Comparison of ENCODE assay signal across 9 cellular contexts in the genomic region with DNA sequence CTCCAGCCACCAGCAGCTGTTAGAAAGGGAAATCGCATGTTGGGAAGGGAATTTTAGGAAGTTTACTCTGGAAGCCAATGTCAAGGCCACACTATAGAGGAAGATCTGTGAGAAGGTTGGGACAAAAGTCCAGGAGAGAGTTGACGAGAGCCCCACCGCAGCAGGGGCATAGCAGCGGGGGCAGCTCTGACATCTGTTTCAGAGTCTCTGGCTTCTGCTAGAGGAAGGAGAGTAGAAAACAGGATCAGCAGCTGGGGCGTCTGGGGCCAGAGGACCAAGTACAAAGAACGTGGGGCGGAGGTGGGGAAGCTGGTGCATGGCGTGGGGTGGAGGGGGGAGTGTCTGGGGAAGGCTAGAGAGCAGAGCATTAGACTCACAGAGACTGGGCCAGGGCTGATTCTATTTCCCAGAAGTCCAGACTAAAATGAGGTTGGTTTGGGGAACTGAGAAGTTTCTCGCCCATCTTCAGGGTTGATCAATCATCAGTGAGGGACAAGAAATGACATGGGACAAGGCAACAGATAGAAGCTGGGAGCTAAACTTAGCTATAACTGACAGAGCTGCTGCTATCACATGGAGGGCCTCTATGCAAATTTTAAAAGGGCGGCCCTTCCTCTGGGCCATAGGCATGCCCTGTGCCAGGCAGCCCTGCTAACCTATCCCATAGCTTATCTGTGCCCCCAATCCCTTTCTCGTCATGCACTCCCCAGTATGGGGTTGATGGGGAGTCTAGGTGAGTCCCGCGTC. TPM values are rescaled to one million over a fixed set of nuclear protein-coding genes. Genes with fewer than 3 reads are reported as not detected.
DNase-seq lines count a peak whose midpoint lies in the region; ATAC-seq, FAIRE-seq and TF ChIP-seq lines count a peak whose summit lies in the region.
"Had no signal": no experiment of that assay in that cellular context is flagged by ENCODE, and none has a peak within 500 bp of the region (broad histone marks: within the 10 kb centered on the region; RNA-seq: fewer than 3 reads in every experiment).

No MANE protein-coding gene starts in this region.

- no peaks in the 10 kb centered on the region for H3K27me3 Mint-ChIP-seq in naive thymus-derived CD4-positive, alpha-beta T cell

- H2AFZ ChIP-seq in Karpas-422 (ENCODE audit: low read length) (no peak overlapping the region), K562 (ENCODE audit: low read depth, low read length) (peak overlapping the region; percentile 96; the same call in 1 of the 2 replicates)

- no peak for TF ChIP-seq CTCF in K562 (IDR thresholded peaks at IDR 0.05 in 2 of 3, conservative IDR thresholded peaks at IDR 0.05 in 1 of 3; ENCODE audit: insufficient read depth in 2 of 3, low read depth in 1 of 3, low read length in 3 of 3)

- POLR2A ChIA-PET in K562 (lab: Yijun Ruan, JAX) = interaction anchor here (0.6 to 2.2 kb wide), 4 partner anchors 9 to 58 kb away, joined by 4 to 10 read pairs (median 4); no protein-coding TSS in a partner anchor
- POLR2A ChIA-PET in naive thymus-derived CD4-positive, alpha-beta T cell (lab: Charles Lee) = interaction anchor here (0.6 to 2.8 kb wide), 6 partner anchors 30 to 104 kb away, joined by 3 to 8 read pairs (median 4); a partner anchor contains a TSS

- H3K4me3 ChIP-seq in Karpas-422 (ENCODE audit: low read length) (peak overlapping the region; percentile 71), K562 (no peak overlapping the region; the same call in 1 of the 2 replicates)
- H3K4me3 ChIP-seq in naive thymus-derived CD4-positive, alpha-beta T cell (ENCODE audit: low read length) = no peak overlapping the region

- peak overlapping the region; percentile 98 for H3K27ac ChIP-seq in Karpas-422 (ENCODE audit: low read length)
- no peak overlapping the region for H3K27ac ChIP-seq in K562 (ENCODE audit: extremely low read depth, low read depth, low read length)
- H3K27ac ChIP-seq in naive thymus-derived CD4-positive, alpha-beta T cell (ENCODE audit: low read depth, low read length) = peak overlapping the region; percentile 99

- H3K9me1 ChIP-seq in K562 (ENCODE audit: control insufficient read depth, insufficient read depth, low read length) = peaks cover 5% of the 10 kb centered on the region

- 59% methylated on average over 12 of the region's 13 CpGs for WGBS in K562 (ENCODE audit: insufficient coverage, low coverage, missing lambda C conversion rate)

- H3K4me1 Mint-ChIP-seq in naive thymus-derived CD4-positive, alpha-beta T cell = peaks cover 15 to 21% (median 18%) of the 10 kb centered on the region in 7 donors

- in situ Hi-C loops in K562 (cut with MboI) = no loop called here

- intact Hi-C loops in K562 (cut with micrococcal nuclease) = no loop called here
- intact Hi-C loops in naive thymus-derived CD4-positive, alpha-beta T cell (cut with micrococcal nuclease) = loop anchor here (1.0 to 2.0 kb wide), 2 partner anchors 45 to 51 kb away; a partner anchor contains a TSS

- peak overlapping the region; percentile 72 to 97 (median 94) for H3K4me3 Mint-ChIP-seq in naive thymus-derived CD4-positive, alpha-beta T cell

- no peaks in the 10 kb centered on the region for H3K9me3 Mint-ChIP-seq in naive thymus-derived CD4-positive, alpha-beta T cell

- DNase-seq in DMS 273 (lab: John Stamatoyannopoulos, UW; ENCODE audit: unreplicated experiment) (peak; percentile 50), DMS 273 treated with DMSO at 0.1 percent for 48 hours (lab: John Stamatoyannopoulos, UW) (no peak), Karpas-422 (peak; percentile 96), K562 (ENCODE audit: extremely low read depth in 1 of 4, low spot score in 3 of 4) (peak in 2 of 4 experiments; percentile 10 to 17), NCI-H2107 treated with DMSO at 0.1 percent for 48 hours (lab: John Stamatoyannopoulos, UW; ENCODE audit: unreplicated experiment) (no peak)
- no peak for DNase-seq in naive thymus-derived CD4-positive, alpha-beta T cell
- no peak for DNase-seq in stimulated activated CD4-positive, alpha-beta T cell treated with anti-CD3 and anti-CD28 coated beads, Interleukin-4, amount 100 ng/mL, for 1 hour

- no peaks in the 10 kb centered on the region for H3K27me3 ChIP-seq in Karpas-422 (ENCODE audit: low read length)
- no peaks in the 10 kb centered on the region for H3K27me3 ChIP-seq in K562 (ENCODE audit: control insufficient read depth in 2 of 2, insufficient read depth in 2 of 2, low read length in 2 of 2)
- no peaks in the 10 kb centered on the region for H3K27me3 ChIP-seq in naive thymus-derived CD4-positive, alpha-beta T cell (ENCODE audit: control insufficient read depth in 2 of 2, insufficient read depth in 2 of 2, low read length in 2 of 2)

- no peak for TF ChIP-seq EP300 in K562 (IDR thresholded peaks at IDR 0.05; ENCODE audit: low read length)

- peak overlapping the region; percentile 74 to 99 (median 98) for H3K27ac Mint-ChIP-seq in naive thymus-derived CD4-positive, alpha-beta T cell

- H3K79me2 ChIP-seq in Karpas-422 (ENCODE audit: low read length) (peaks cover 10% of the 10 kb centered on the region), K562 (ENCODE audit: control insufficient read depth, insufficient read depth, low read length) (no peaks in the 10 kb centered on the region)

- H3K4me1 ChIP-seq in Karpas-422 (ENCODE audit: low read length) = peaks cover 23% of the 10 kb centered on the region
- peaks cover 9 to 15% of the 10 kb centered on the region in 2 experiments for H3K4me1 ChIP-seq in K562 (replicated peaks in 1 of 2; ENCODE audit: control insufficient read depth in 2 of 2, insufficient read depth in 2 of 2, low read length in 2 of 2)
- peaks cover 7 to 8% of the 10 kb centered on the region in 2 donors for H3K4me1 ChIP-seq in naive thymus-derived CD4-positive, alpha-beta T cell (ENCODE audit: control insufficient read depth in 2 of 2, insufficient read depth in 2 of 2, low read length in 2 of 2)

- CTCF ChIA-PET in K562 (lab: Yijun Ruan, JAX; ENCODE audit: low intra/inter-chr PET ratio) = no interaction called here
- CTCF ChIA-PET in naive thymus-derived CD4-positive, alpha-beta T cell (lab: Charles Lee) = interaction anchor here (0.6 to 1.2 kb wide), 5 partner anchors 21 to 102 kb away, joined by 3 read pairs; a partner anchor contains a TSS

- no peak for TF ChIP-seq POLR2A in K562 (conservative IDR thresholded peaks at IDR 0.05)

- H3K9me3 ChIP-seq in Karpas-422 (ENCODE audit: low read length) (no peaks in the 10 kb centered on the region), K562 (replicated peaks; ENCODE audit: control insufficient read depth, insufficient read depth, low read depth, low read length) (no peaks in the 10 kb centered on the region)
- no peaks in the 10 kb centered on the region for H3K9me3 ChIP-seq in naive thymus-derived CD4-positive, alpha-beta T cell (ENCODE audit: control insufficient read depth in 2 of 3, low read length in 3 of 3)

- FAIRE-seq in K562 (lab: Jason Lieb, UNC) = no peak
- FAIRE-seq: A204.1 had no signal

- TF ChIP-seq RAD21 in K562 (CRISPR knock-in tag; conservative IDR thresholded peaks at IDR 0.05 in 1 of 2, IDR thresholded peaks at IDR 0.05 in 1 of 2) = no peak

- no peaks in the 10 kb centered on the region for H3K9me2 ChIP-seq in Karpas-422 (replicated peaks; ENCODE audit: insufficient read depth, low read length)

- peaks cover 0 to 9% (median 3%) of the 10 kb centered on the region in 5 donors for H3K36me3 Mint-ChIP-seq in naive thymus-derived CD4-positive, alpha-beta T cell

- no TSS peak for BruUV-seq in K562 (replicated peaks; lab: Mats Ljungman, UMichigan)

- ATAC-seq in GM21619 (IDR thresholded peaks at IDR 0.05; ENCODE audit: unreplicated experiment) (peak; percentile 44), K562 (no peak)
- no peak for ATAC-seq in naive thymus-derived CD4-positive, alpha-beta T cell

- peak overlapping the region; percentile 94 for H3K9ac ChIP-seq in Karpas-422 (ENCODE audit: low read length)
- H3K9ac ChIP-seq in K562 (ENCODE audit: insufficient read depth in 1 of 2, low read depth in 2 of 2, low read length in 2 of 2) = peak overlapping the region in 1 of 2 experiments; percentile 91; a peak in 3 of 4 replicates

- H3K36me3 ChIP-seq in Karpas-422 (ENCODE audit: insufficient read depth, low read length) (peaks cover 13% of the 10 kb centered on the region), K562 (ENCODE audit: control insufficient read depth, insufficient read depth, low read length) (no peaks in the 10 kb centered on the region)
- H3K36me3 ChIP-seq in naive thymus-derived CD4-positive, alpha-beta T cell (ENCODE audit: control insufficient read depth in 2 of 3, insufficient read depth in 3 of 3, low read length in 3 of 3) = peaks cover 0 to 33% (median 0%) of the 10 kb centered on the region in 3 experiments

- H4K20me1 ChIP-seq in Karpas-422 (ENCODE audit: insufficient read depth, low read depth, low read length) (no peaks in the 10 kb centered on the region), K562 (replicated peaks; ENCODE audit: control insufficient read depth, insufficient read depth, low read length) (no peaks in the 10 kb centered on the region)

- H3K4me2 ChIP-seq in Karpas-422 (ENCODE audit: low read depth, low read length, poor library complexity, severe bottlenecking) (peak overlapping the region; percentile 86), K562 (ENCODE audit: insufficient read depth, low read length) (peak overlapping the region; percentile 86)

RNA-seq across cellular contexts. Expression of a gene that starts 1.2 kb away (rescaled TPM):
- 15.9 and 52.4 TPM in 2 replicates for total RNA-seq in Karpas-422 (2014; rRNA removed; shearing (Covaris generic); ENCODE audit: low replicate concordance)
- 11.5 and 16.7 TPM in 2 replicates for total RNA-seq in K562 (2011; cell fraction: chromatin; rRNA removed; ENCODE audit: low replicate concordance)
- 12.7 and 13.3 TPM in 2 replicates for total RNA-seq in K562 (2011; cell fraction: nucleolus; rRNA removed)
- 7.5 and 12.1 TPM in 2 replicates for total RNA-seq in K562 (2011; cell fraction: nucleoplasm; rRNA removed)
- 13.4 and 14.4 TPM in 2 replicates for total RNA-seq in K562 (2014; rRNA removed)
- total RNA-seq in K562 (2014; rRNA removed; fragmentation: Illumina TruSeq; extraction: Trizol) = 1.3 and 2.4 TPM in 2 replicates
- total RNA-seq in K562 (2015; rRNA removed; fragmentation: Illumina TruSeq; extraction: Trizol) = 10.1 and 11.0 TPM in 2 replicates
- 7.9 and 10.6 TPM in 2 replicates for total RNA-seq in K562 (2021)
- 3.5 and 4.9 TPM in 2 replicates for polyA plus RNA-seq in K562 (2011; rRNA removed)
- polyA plus RNA-seq in K562 (2011; cell fraction: cytosol; rRNA removed) = 3.5 and 6.3 TPM in 2 replicates
- 8.3 and 10.7 TPM in 2 replicates for polyA plus RNA-seq in K562 (2011; cell fraction: nucleus; rRNA removed)
- 9.7 and 12.6 TPM in 2 replicates for polyA plus RNA-seq in K562 (2012)
- polyA plus RNA-seq in K562 (2014; fragmentation: Illumina TruSeq; extraction: Trizol) = 1.6 and 4.5 TPM in 2 replicates
- under 1 TPM; 0.15 to 0.20 TPM for polyA plus RNA-seq in K562 (2014; fragmentation: Nextera tagmentation; extraction: Ambion mirVana)
- 10.3 and 16.6 TPM in 2 replicates for polyA plus RNA-seq in K562 (2014; rRNA removed)
- polyA minus RNA-seq in K562 (2011; rRNA and poly(A)+ RNA removed) = 2.9 and 3.5 TPM in 2 replicates
- polyA minus RNA-seq in K562 (2011; cell fraction: cytosol; rRNA and poly(A)+ RNA removed) = 1.8 and 4.3 TPM in 2 replicates
- 4.1 and 4.6 TPM in 2 replicates for polyA minus RNA-seq in K562 (2011; cell fraction: nucleus; rRNA and poly(A)+ RNA removed)
- total RNA-seq in naive thymus-derived CD4-positive, alpha-beta T cell = 10 to 100 TPM; 19.9 to 30.3 (median 27.3) TPM
- 1 to 10 TPM; 4.4 to 7.5 TPM for polyA plus RNA-seq in naive thymus-derived CD4-positive, alpha-beta T cell

RNA-seq across cellular contexts. Expression of a gene that starts 7.9 kb away (rescaled TPM):
- 194 and 392 TPM in 2 replicates for total RNA-seq in Karpas-422 (2014; rRNA removed; shearing (Covaris generic); ENCODE audit: low replicate concordance)
- 1.8 TPM in 1 of 2 replicates, not detected in the other for total RNA-seq in K562 (2011; cell fraction: chromatin; rRNA removed; ENCODE audit: low replicate concordance)
- 1.2 and 1.8 TPM in 2 replicates for total RNA-seq in K562 (2011; cell fraction: nucleolus; rRNA removed)
- 0.76 and 1.0 TPM in 2 replicates for total RNA-seq in K562 (2011; cell fraction: nucleoplasm; rRNA removed)
- total RNA-seq in K562 (2014; rRNA removed) (2.8 and 4.0 TPM in 2 replicates), K562 (2014; rRNA removed; fragmentation: Illumina TruSeq; extraction: Trizol) (1.2 and 1.3 TPM in 2 replicates), K562 (2015; rRNA removed; fragmentation: Illumina TruSeq; extraction: Trizol) (3.3 and 4.0 TPM in 2 replicates), K562 (2021) (3.0 and 3.7 TPM in 2 replicates)
- polyA plus RNA-seq in K562 (2011; rRNA removed) (1.4 and 2.1 TPM in 2 replicates), K562 (2014; fragmentation: Illumina TruSeq; extraction: Trizol) (1.3 and 3.3 TPM in 2 replicates), K562 (2014; fragmentation: Nextera tagmentation; extraction: Ambion mirVana) (under 1 TPM in 1 of 2 experiments, not detected in 1; 0.27 TPM), K562 (2014; rRNA removed) (2.6 and 4.1 TPM in 2 replicates)
- 4.8 and 6.7 TPM in 2 replicates for polyA plus RNA-seq in K562 (2011; cell fraction: cytosol; rRNA removed)
- 1.9 and 2.5 TPM in 2 replicates for polyA plus RNA-seq in K562 (2011; cell fraction: nucleus; rRNA removed)
- polyA plus RNA-seq in K562 (2012) = 4.0 and 6.3 TPM in 2 replicates
- polyA minus RNA-seq in K562 (2011; rRNA and poly(A)+ RNA removed) = 0.33 and 0.60 TPM in 2 replicates
- polyA minus RNA-seq in K562 (2011; cell fraction: cytosol; rRNA and poly(A)+ RNA removed) = 3.4 TPM in 1 of 2 replicates, not detected in the other
- polyA minus RNA-seq in K562 (2011; cell fraction: nucleus; rRNA and poly(A)+ RNA removed) = 0.40 and 1.3 TPM in 2 replicates
- total RNA-seq in naive thymus-derived CD4-positive, alpha-beta T cell = 1 to 10 TPM in 1 of 5 experiments, under 1 TPM in 4; 0.22 to 3.0 (median 0.32) TPM
- under 1 TPM; 0.40 to 0.58 TPM for polyA plus RNA-seq in naive thymus-derived CD4-positive, alpha-beta T cell

RNA-seq across cellular contexts. Expression of a gene that starts 26.9 kb away (rescaled TPM):
- total RNA-seq in Karpas-422 (2014; rRNA removed; shearing (Covaris generic); ENCODE audit: low replicate concordance) = 58.2 and 64.0 TPM in 2 replicates
- total RNA-seq in K562 (2011; cell fraction: chromatin; rRNA removed; ENCODE audit: low replicate concordance) = 277 and 436 TPM in 2 replicates
- 228 and 264 TPM in 2 replicates for total RNA-seq in K562 (2011; cell fraction: nucleolus; rRNA removed)
- 253 and 320 TPM in 2 replicates for total RNA-seq in K562 (2011; cell fraction: nucleoplasm; rRNA removed)
- total RNA-seq in K562 (2014; rRNA removed) (45.5 and 67.2 TPM in 2 replicates), K562 (2014; rRNA removed; fragmentation: Illumina TruSeq; extraction: Trizol) (45.9 and 46.9 TPM in 2 replicates), K562 (2015; rRNA removed; fragmentation: Illumina TruSeq; extraction: Trizol) (40.6 and 41.5 TPM in 2 replicates), K562 (2021) (49.2 and 54.3 TPM in 2 replicates)
- polyA plus RNA-seq in K562 (2011; rRNA removed) (100 and 106 TPM in 2 replicates), K562 (2014; fragmentation: Illumina TruSeq; extraction: Trizol) (55.1 and 62.0 TPM in 2 replicates), K562 (2014; fragmentation: Nextera tagmentation; extraction: Ambion mirVana) (10 to 100 TPM; 15.6 to 16.1 TPM), K562 (2014; rRNA removed) (73.7 and 80.9 TPM in 2 replicates)
- polyA plus RNA-seq in K562 (2011; cell fraction: cytosol; rRNA removed) = 49.6 and 74.5 TPM in 2 replicates
- polyA plus RNA-seq in K562 (2011; cell fraction: nucleus; rRNA removed) = 240 and 326 TPM in 2 replicates
- 40.3 and 56.4 TPM in 2 replicates for polyA plus RNA-seq in K562 (2012)
- 54.5 TPM in 2 replicates for polyA minus RNA-seq in K562 (2011; rRNA and poly(A)+ RNA removed)
- 15.4 and 21.7 TPM in 2 replicates for polyA minus RNA-seq in K562 (2011; cell fraction: cytosol; rRNA and poly(A)+ RNA removed)
- 70.1 and 82.0 TPM in 2 replicates for polyA minus RNA-seq in K562 (2011; cell fraction: nucleus; rRNA and poly(A)+ RNA removed)
- 100 to 1,000 TPM in 3 of 5 experiments, 10 to 100 TPM in 2; 70.9 to 117 (median 111) TPM for total RNA-seq in naive thymus-derived CD4-positive, alpha-beta T cell
- polyA plus RNA-seq in naive thymus-derived CD4-positive, alpha-beta T cell = 10 to 100 TPM; 26.0 to 37.8 TPM

RNA-seq across cellular contexts. Expression of a gene that starts 45.5 kb away (rescaled TPM):
- 0.75 and 4.4 TPM in 2 replicates for total RNA-seq in Karpas-422 (2014; rRNA removed; shearing (Covaris generic); ENCODE audit: low replicate concordance)
- 19.9 and 68.6 TPM in 2 replicates for total RNA-seq in K562 (2011; cell fraction: chromatin; rRNA removed; ENCODE audit: low replicate concordance)
- 13.0 and 15.8 TPM in 2 replicates for total RNA-seq in K562 (2011; cell fraction: nucleolus; rRNA removed)
- total RNA-seq in K562 (2011; cell fraction: nucleoplasm; rRNA removed) = 17.7 and 18.4 TPM in 2 replicates
- 0.41 and 0.65 TPM in 2 replicates for total RNA-seq in K562 (2014; rRNA removed)
- 0.64 and 0.65 TPM in 2 replicates for total RNA-seq in K562 (2014; rRNA removed; fragmentation: Illumina TruSeq; extraction: Trizol)
- 0.65 and 1.9 TPM in 2 replicates for total RNA-seq in K562 (2015; rRNA removed; fragmentation: Illumina TruSeq; extraction: Trizol)
- 2.3 and 2.6 TPM in 2 replicates for total RNA-seq in K562 (2021)
- 1.2 and 3.1 TPM in 2 replicates for polyA plus RNA-seq in K562 (2011; rRNA removed)
- polyA plus RNA-seq in K562 (2011; cell fraction: cytosol; rRNA removed) = 1.5 and 2.5 TPM in 2 replicates
- 27.8 and 31.5 TPM in 2 replicates for polyA plus RNA-seq in K562 (2011; cell fraction: nucleus; rRNA removed)
- 2.8 and 6.1 TPM in 2 replicates for polyA plus RNA-seq in K562 (2012)
- 1.8 TPM in 2 replicates for polyA plus RNA-seq in K562 (2014; fragmentation: Illumina TruSeq; extraction: Trizol)
- under 1 TPM; 0.25 to 0.58 TPM for polyA plus RNA-seq in K562 (2014; fragmentation: Nextera tagmentation; extraction: Ambion mirVana)
- 1.4 and 1.8 TPM in 2 replicates for polyA plus RNA-seq in K562 (2014; rRNA removed)
- polyA minus RNA-seq in K562 (2011; rRNA and poly(A)+ RNA removed) = 0.60 and 2.1 TPM in 2 replicates
- 0.76 and 1.4 TPM in 2 replicates for polyA minus RNA-seq in K562 (2011; cell fraction: cytosol; rRNA and poly(A)+ RNA removed)
- 2.0 and 4.8 TPM in 2 replicates for polyA minus RNA-seq in K562 (2011; cell fraction: nucleus; rRNA and poly(A)+ RNA removed)
- 1 to 10 TPM in 2 of 5 experiments, under 1 TPM in 3; 0.32 to 1.6 (median 0.89) TPM for total RNA-seq in naive thymus-derived CD4-positive, alpha-beta T cell
- not detected for polyA plus RNA-seq in naive thymus-derived CD4-positive, alpha-beta T cell

RNA-seq across cellular contexts. Expression of a gene that starts 50.8 kb away (rescaled TPM):
- 9.7 and 19.2 TPM in 2 replicates for total RNA-seq in Karpas-422 (2014; rRNA removed; shearing (Covaris generic); ENCODE audit: low replicate concordance)
- 27.4 and 88.8 TPM in 2 replicates for total RNA-seq in K562 (2011; cell fraction: chromatin; rRNA removed; ENCODE audit: low replicate concordance)
- total RNA-seq in K562 (2011; cell fraction: nucleolus; rRNA removed) = 112 and 138 TPM in 2 replicates
- 66.3 and 72.9 TPM in 2 replicates for total RNA-seq in K562 (2011; cell fraction: nucleoplasm; rRNA removed)
- 37.8 and 48.4 TPM in 2 replicates for total RNA-seq in K562 (2014; rRNA removed)
- total RNA-seq in K562 (2014; rRNA removed; fragmentation: Illumina TruSeq; extraction: Trizol) = 6.2 and 9.0 TPM in 2 replicates
- total RNA-seq in K562 (2015; rRNA removed; fragmentation: Illumina TruSeq; extraction: Trizol) = 13.7 and 16.3 TPM in 2 replicates
- total RNA-seq in K562 (2021) = 64.9 and 69.8 TPM in 2 replicates
- 12.3 and 20.6 TPM in 2 replicates for polyA plus RNA-seq in K562 (2011; rRNA removed)
- 18.6 and 53.9 TPM in 2 replicates for polyA plus RNA-seq in K562 (2011; cell fraction: cytosol; rRNA removed)
- polyA plus RNA-seq in K562 (2011; cell fraction: nucleus; rRNA removed) = 31.4 and 74.3 TPM in 2 replicates
- 47.4 and 49.1 TPM in 2 replicates for polyA plus RNA-seq in K562 (2012)
- polyA plus RNA-seq in K562 (2014; fragmentation: Illumina TruSeq; extraction: Trizol) = 22.2 and 38.7 TPM in 2 replicates
- polyA plus RNA-seq in K562 (2014; fragmentation: Nextera tagmentation; extraction: Ambion mirVana) = 1 to 10 TPM in 1 of 2 experiments, under 1 TPM in 1; 0.58 to 2.9 TPM
- polyA plus RNA-seq in K562 (2014; rRNA removed) = 37.8 and 40.6 TPM in 2 replicates
- 13.2 and 15.6 TPM in 2 replicates for polyA minus RNA-seq in K562 (2011; rRNA and poly(A)+ RNA removed)
- 22.8 and 23.5 TPM in 2 replicates for polyA minus RNA-seq in K562 (2011; cell fraction: cytosol; rRNA and poly(A)+ RNA removed)
- 7.0 and 9.0 TPM in 2 replicates for polyA minus RNA-seq in K562 (2011; cell fraction: nucleus; rRNA and poly(A)+ RNA removed)
- 10 to 100 TPM; 31.1 to 47.0 (median 42.1) TPM for total RNA-seq in naive thymus-derived CD4-positive, alpha-beta T cell
- 10 to 100 TPM; 22.6 to 40.4 TPM for polyA plus RNA-seq in naive thymus-derived CD4-positive, alpha-beta T cell

Comparison
In these comparisons a context has a peak if more than half of its experiments do, and no peak if none do; other contexts are left out.
1. DNase-seq: peak in DMS 273 (single experiment) and Karpas-422 (single experiment); none in DMS 273 treated with DMSO at 0.1 percent for 48 hours (single experiment), naive thymus-derived CD4-positive, alpha-beta T cell (0 of 9), NCI-H2107 treated with DMSO at 0.1 percent for 48 hours (single experiment) and stimulated activated CD4-positive, alpha-beta T cell treated with anti-CD3 and anti-CD28 coated beads, Interleukin-4, amount 100 ng/mL, for 1 hour (single experiment).
2. RNA of a gene that starts 7.9 kb away (total RNA-seq): 194 to 392 TPM in Karpas-422; 0.76 to 4.0 TPM in K562 and 0.22 to 3.0 TPM in naive thymus-derived CD4-positive, alpha-beta T cell; every median in the first group is over 10 times any median in the second.